22 cellular contexts compared by ENCODE assay signal in the genomic region with DNA sequence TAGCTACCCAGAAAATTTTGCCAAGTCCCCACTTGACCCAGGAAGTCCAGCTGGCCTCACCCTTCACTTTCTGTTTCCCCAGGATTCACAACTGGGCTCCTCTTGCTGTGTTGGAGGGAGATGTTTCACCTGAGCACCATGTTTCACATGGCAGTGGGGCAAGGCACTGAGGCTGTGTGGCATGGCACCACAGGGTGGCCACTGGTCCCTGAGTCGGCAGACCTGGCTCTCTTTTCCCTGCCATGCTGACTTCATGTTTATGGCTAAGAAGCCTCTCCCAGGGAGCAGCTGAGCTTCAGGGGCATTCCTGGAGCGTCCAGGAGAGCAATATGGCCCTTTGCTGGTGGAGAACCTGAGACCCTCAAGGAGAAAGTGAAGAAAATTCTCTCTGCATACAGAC.
DNase-seq lines count a peak whose midpoint lies in the region; ATAC-seq lines count a peak whose summit lies in the region.
"Had no signal": no experiment of that assay in that cellular context is flagged by ENCODE, and none has a peak within 500 bp of the region (broad histone marks: within the 10 kb centered on the region; RNA-seq: fewer than 3 reads in every experiment).

No MANE protein-coding gene starts in this region.

- ATAC-seq in left lobe of liver: no peak
- ATAC-seq in stimulated activated naive B cell treated with anti-CD40 and anti-IgM and Interleukin-4, amounts not matched to agents 10 μg/mL and 1 μg/mL and 100 μg/mL, for 72 hours (replicated peaks): no peak
- no peak for ATAC-seq in GM18861 (IDR thresholded peaks at IDR 0.05; ENCODE audit: unreplicated experiment)
- no peak for ATAC-seq in HG03432 (IDR thresholded peaks at IDR 0.05; ENCODE audit: unreplicated experiment)
- ATAC-seq: A549; activated CD4-positive, CD25-positive, alpha-beta regulatory T cell treated with anti-CD3 and anti-CD28 coated beads, Interleukin-2, amount 50 U/mL, for 24 hours; activated CD8-positive, alpha-beta T cell treated with anti-CD3 and anti-CD28 coated beads for 36 hours; naive thymus-derived CD4-positive, alpha-beta T cell; T-cell had no signal

- no peaks in the 10 kb centered on the region for H3K27me3 Mint-ChIP-seq in activated naive CD4-positive, alpha-beta T cell treated with anti-CD3 and anti-CD28 coated beads, Interleukin-2, amount 50 U/mL, for 24 hours
- H3K27me3 Mint-ChIP-seq in stimulated activated naive B cell treated with anti-CD40 and anti-IgM and Interleukin-4, amounts not matched to agents 10 μg/mL and 1 μg/mL and 100 μg/mL, for 72 hours: no peaks in the 10 kb centered on the region
- H3K27me3 Mint-ChIP-seq: activated CD8-positive, alpha-beta T cell treated with anti-CD3 and anti-CD28 coated beads for 36 hours; activated T-cell treated with anti-CD3 and anti-CD28 coated beads, Interleukin-2, amount 50 U/mL, for 24 hours; T-cell had no signal

- H3K9me3 Mint-ChIP-seq in activated naive CD4-positive, alpha-beta T cell treated with anti-CD3 and anti-CD28 coated beads, Interleukin-2, amount 50 U/mL, for 24 hours: no peaks in the 10 kb centered on the region
- peaks cover 1 to 4% of the 10 kb centered on the region in 2 donors for H3K9me3 Mint-ChIP-seq in stimulated activated naive B cell treated with anti-CD40 and anti-IgM and Interleukin-4, amounts not matched to agents 10 μg/mL and 1 μg/mL and 100 μg/mL, for 72 hours
- H3K9me3 Mint-ChIP-seq: activated T-cell treated with anti-CD3 and anti-CD28 coated beads, Interleukin-2, amount 50 U/mL, for 24 hours; T-cell had no signal

- H3K36me3 Mint-ChIP-seq in activated naive CD4-positive, alpha-beta T cell treated with anti-CD3 and anti-CD28 coated beads, Interleukin-2, amount 50 U/mL, for 24 hours: no peaks in the 10 kb centered on the region
- peaks cover 0 to 1% of the 10 kb centered on the region in 2 donors for H3K36me3 Mint-ChIP-seq in stimulated activated naive B cell treated with anti-CD40 and anti-IgM and Interleukin-4, amounts not matched to agents 10 μg/mL and 1 μg/mL and 100 μg/mL, for 72 hours
- H3K36me3 Mint-ChIP-seq: naive thymus-derived CD4-positive, alpha-beta T cell; T-cell had no signal

- DNase-seq in activated naive CD4-positive, alpha-beta T cell (lab: John Stamatoyannopoulos, UW): no peak
- peak; percentile 39 for DNase-seq in left lobe of liver (ENCODE audit: low spot score)
- DNase-seq in stimulated activated naive B cell treated with anti-CD40 and anti-IgM and Interleukin-4, amounts not matched to agents 10 μg/mL and 1 μg/mL and 100 μg/mL, for 72 hours: no peak
- no peak for DNase-seq in activated T-cell treated with anti-CD3 and anti-CD28 coated beads for 4 hours
- no peak for DNase-seq in SW 1271 (lab: John Stamatoyannopoulos, UW)
- DNase-seq: activated gamma-delta T cell treated with Interleukin-2 at 50 U/mL for 16 hours; activated T-cell treated with anti-CD3 and anti-CD28 coated beads, Interleukin-2, amount 50 U/mL, for 24 hours; cerebellar nuclear complex; effector CD8-positive, alpha-beta T cell; glutamatergic neuron; midbrain; NCI-H2081; NCI-H345; stimulated activated CD8-positive, alpha-beta memory T cell treated with anti-CD3 and anti-CD28 coated beads, Interleukin-4, amount 100 ng/mL, for 48 hours had no signal

- H3K4me1 Mint-ChIP-seq in activated naive CD4-positive, alpha-beta T cell treated with anti-CD3 and anti-CD28 coated beads, Interleukin-2, amount 50 U/mL, for 24 hours: peaks cover 16% of the 10 kb centered on the region
- peaks cover 32 to 62% of the 10 kb centered on the region in 2 donors for H3K4me1 Mint-ChIP-seq in stimulated activated naive B cell treated with anti-CD40 and anti-IgM and Interleukin-4, amounts not matched to agents 10 μg/mL and 1 μg/mL and 100 μg/mL, for 72 hours

- H3K27ac Mint-ChIP-seq in activated naive CD4-positive, alpha-beta T cell treated with anti-CD3 and anti-CD28 coated beads, Interleukin-2, amount 50 U/mL, for 24 hours: no peak overlapping the region
- H3K27ac Mint-ChIP-seq in stimulated activated naive B cell treated with anti-CD40 and anti-IgM and Interleukin-4, amounts not matched to agents 10 μg/mL and 1 μg/mL and 100 μg/mL, for 72 hours: peak overlapping the region; percentile 17
- H3K27ac Mint-ChIP-seq: activated CD8-positive, alpha-beta T cell treated with anti-CD3 and anti-CD28 coated beads for 36 hours; activated T-cell treated with anti-CD3 and anti-CD28 coated beads, Interleukin-2, amount 50 U/mL, for 24 hours; T-cell had no signal

- peak overlapping the region; percentile 24 for H3K4me3 Mint-ChIP-seq in activated naive CD4-positive, alpha-beta T cell treated with anti-CD3 and anti-CD28 coated beads, Interleukin-2, amount 50 U/mL, for 24 hours
- H3K4me3 Mint-ChIP-seq in stimulated activated naive B cell treated with anti-CD40 and anti-IgM and Interleukin-4, amounts not matched to agents 10 μg/mL and 1 μg/mL and 100 μg/mL, for 72 hours: no peak overlapping the region
- H3K4me3 Mint-ChIP-seq: activated CD8-positive, alpha-beta T cell treated with anti-CD3 and anti-CD28 coated beads for 36 hours; activated T-cell treated with anti-CD3 and anti-CD28 coated beads, Interleukin-2, amount 50 U/mL, for 24 hours had no signal
